Comparison of ENCODE assay signal across 8 cellular contexts in genomic region chr20:43658068-43658722, GRCh38. TPM values are rescaled to one million over a fixed set of nuclear protein-coding genes. Genes with fewer than 3 reads are reported as not detected.
A peak's percentile ranks its signal among the peaks of the same experiment; 100 is the strongest.
DNase-seq lines count a peak whose midpoint lies in the region; ATAC-seq lines count a peak whose summit lies in the region.

No MANE protein-coding gene starts in this region.

- H3K9ac ChIP-seq in HUES6 (ENCODE audit: low read length) (peak overlapping the region; percentile 92), iPS-18a (ENCODE audit: low read length) (peak overlapping the region; percentile 79)

- H3K36me3 Mint-ChIP-seq in activated T-helper 17 cell treated with anti-CD3 and anti-CD28 coated beads, Interleukin-2, amount 50 U/mL, for 72 hours (ENCODE audit: low read depth) = no peaks in the 10 kb centered on the region

- H3K4me3 Mint-ChIP-seq in activated T-helper 17 cell treated with anti-CD3 and anti-CD28 coated beads, Interleukin-2, amount 50 U/mL, for 72 hours = peak overlapping the region; percentile 89

- H3K27me3 Mint-ChIP-seq in activated T-helper 17 cell treated with anti-CD3 and anti-CD28 coated beads, Interleukin-2, amount 50 U/mL, for 72 hours = no peaks in the 10 kb centered on the region

- H3K4me1 ChIP-seq in HUES6 (ENCODE audit: control insufficient read depth, insufficient read depth, low read length) (no peaks in the 10 kb centered on the region), iPS-18a (ENCODE audit: control insufficient read depth, low read depth, low read length) (no peaks in the 10 kb centered on the region)

- H3K9me3 Mint-ChIP-seq in activated T-helper 17 cell treated with anti-CD3 and anti-CD28 coated beads, Interleukin-2, amount 50 U/mL, for 72 hours = no peaks in the 10 kb centered on the region

- H3K27me3 ChIP-seq in HUES6 (ENCODE audit: control insufficient read depth, insufficient read depth, low read length) (no peaks in the 10 kb centered on the region), iPS-18a (ENCODE audit: control insufficient read depth, insufficient read depth, low read length) (no peaks in the 10 kb centered on the region)

- peak overlapping the region; percentile 95 for H3K27ac Mint-ChIP-seq in activated T-helper 17 cell treated with anti-CD3 and anti-CD28 coated beads, Interleukin-2, amount 50 U/mL, for 72 hours

- no peak overlapping the region for H3K27ac ChIP-seq in HUES6 (ENCODE audit: low read depth, low read length)
- peak overlapping the region; percentile 29 for H3K27ac ChIP-seq in iPS-18a (ENCODE audit: low read length)

- H3K4me3 ChIP-seq in HUES6 (ENCODE audit: low read depth, low read length) (peak overlapping the region; percentile 66), iPS-18a (ENCODE audit: low read length) (peak overlapping the region; percentile 80)

- H3K36me3 ChIP-seq in HUES6 (ENCODE audit: control insufficient read depth, insufficient read depth, low read length) (no peaks in the 10 kb centered on the region), iPS-18a (ENCODE audit: control insufficient read depth, low read depth, low read length) (no peaks in the 10 kb centered on the region)

- H3K9me3 ChIP-seq in HUES6 (ENCODE audit: control insufficient read depth, insufficient read depth, low read depth, low read length) (no peaks in the 10 kb centered on the region), iPS-18a (ENCODE audit: control insufficient read depth, low read depth, low read length) (no peaks in the 10 kb centered on the region)

- peak; percentile 79 for ATAC-seq in activated T-helper 17 cell treated with anti-CD3 and anti-CD28 coated beads, Interleukin-2, amount 50 U/mL, for 72 hours (replicated peaks)

- no peaks in the 10 kb centered on the region for H3K4me1 Mint-ChIP-seq in activated T-helper 17 cell treated with anti-CD3 and anti-CD28 coated beads, Interleukin-2, amount 50 U/mL, for 72 hours

- peak; percentile 31 for DNase-seq in NOMO-1 treated with DMSO at 0.1 percent for 48 hours (lab: John Stamatoyannopoulos, UW; ENCODE audit: unreplicated experiment)
- DNase-seq in NOMO-1 treated with dmso at 0.1 percent for 144 hours (lab: John Stamatoyannopoulos, UW; ENCODE audit: unreplicated experiment) = no peak
- DNase-seq in stimulated activated CD4-positive, alpha-beta T cell treated with anti-CD3 and anti-CD28 coated beads, Interleukin-1b, Interleukin-23, amount 100 ng/mL, for 48 hours = peak; percentile 83
- no peak for DNase-seq in NCI-H1105 (lab: John Stamatoyannopoulos, UW)
- no peak for DNase-seq in NOMO-1 (lab: John Stamatoyannopoulos, UW; ENCODE audit: unreplicated experiment in 2 of 2)

RNA-seq across cellular contexts. Expression of gene MYBL2, which starts 8.7 kb away (rescaled TPM):
- total RNA-seq in activated T-helper 17 cell treated with anti-CD3 and anti-CD28 coated beads, Interleukin-2, amount 50 U/mL, for 72 hours = 10 to 100 TPM; 41.4 to 95.5 TPM

Comparison
In these comparisons a context has a peak if more than half of its experiments do, and no peak if none do; other contexts are left out.
1. DNase-seq: peak in NOMO-1 treated with DMSO at 0.1 percent for 48 hours (single experiment) and stimulated activated CD4-positive, alpha-beta T cell treated with anti-CD3 and anti-CD28 coated beads, Interleukin-1b, Interleukin-23, amount 100 ng/mL, for 48 hours (single experiment); none in NOMO-1 treated with dmso at 0.1 percent for 144 hours (single experiment), NCI-H1105 (single experiment) and NOMO-1 (0 of 2).